Comparison of ENCODE assay signal across 1 cellular context in genomic region chr12:112340983-112341840, GRCh38.
TF ChIP-seq lines count a peak whose summit lies in the region.

No MANE protein-coding gene starts in this region.

TF ChIP-seq in SK-N-SH treated with all-trans-retinoic acid at 6 μM for 48 hours, 23 proteins besides CTCF, POLR2A, EP300 and RAD21 (continued from another document):
- TF ChIP-seq CSRNP3 (CRISPR knock-in tag; IDR thresholded peaks at IDR 0.05): no peak
- TF ChIP-seq ARNTL (CRISPR knock-in tag; IDR thresholded peaks at IDR 0.05; ENCODE audit: borderline replicate concordance, low read depth): no peak
- no peak for TF ChIP-seq ZNF70 (CRISPR knock-in tag; IDR thresholded peaks at IDR 0.05)
- no peak for TF ChIP-seq BACH2 (CRISPR knock-in tag; IDR thresholded peaks at IDR 0.05; ENCODE audit: borderline replicate concordance)
- TF ChIP-seq ESRRG (CRISPR knock-in tag; IDR thresholded peaks at IDR 0.05): no peak
- TF ChIP-seq ZFP3 (CRISPR knock-in tag; IDR thresholded peaks at IDR 0.05): no peak
- no peak for TF ChIP-seq ZC3H10 (CRISPR knock-in tag; IDR thresholded peaks at IDR 0.05)
- no peak for TF ChIP-seq PPARA (CRISPR knock-in tag; IDR thresholded peaks at IDR 0.05; ENCODE audit: borderline replicate concordance)
- no peak for TF ChIP-seq RARB (CRISPR knock-in tag; IDR thresholded peaks at IDR 0.05)
